8 cellular contexts compared by ENCODE assay signal in genomic region chr1:44842763-44843655, GRCh38. TPM values are rescaled to one million over a fixed set of nuclear protein-coding genes. Genes with fewer than 3 reads are reported as not detected.
DNase-seq lines count a peak whose midpoint lies in the region; ATAC-seq, FAIRE-seq and TF ChIP-seq lines count a peak whose summit lies in the region.

Gene PTCH2, minus strand, starts transcription at chr1:44843253. Its CDS starts 321 bp downstream, at chr1:44842932.

- H3K4me2 ChIP-seq in skeletal muscle satellite cell (ENCODE audit: low read length), result peak within 1 kb of the TSS; percentile 94

- ATAC-seq in HG02678 (IDR thresholded peaks at IDR 0.05; ENCODE audit: unreplicated experiment), result peak; percentile 60
- ATAC-seq in GM19395 (IDR thresholded peaks at IDR 0.05; ENCODE audit: unreplicated experiment), result no peak

- H3K27me3 ChIP-seq in Peyer's patch (peaks cover 0 to 4% of the 10 kb centered on the region in 2 donors), iPS-20b (ENCODE audit: insufficient read depth, low read length) (peaks cover 24% of the 10 kb centered on the region), skeletal muscle satellite cell (ENCODE audit: control insufficient read depth, insufficient read depth, low read length) (no peaks in the 10 kb centered on the region)

- DNase-seq in COLO668 (lab: John Stamatoyannopoulos, UW; ENCODE audit: unreplicated experiment), result peak; percentile 76
- DNase-seq in Peyer's patch, result peak; percentile 29 to 69 (median 62)
- peak in 42 of 61 donors; percentile 17 to 82 (median 56) for DNase-seq in caudate nucleus (lab: John Stamatoyannopoulos, UW)
- DNase-seq in RCC 7860 (ENCODE audit: low spot score), result no peak

- H3K4me3 ChIP-seq in Peyer's patch (peak within 1 kb of the TSS; percentile 27 to 63 (median 51)), iPS-20b (ENCODE audit: low read length) (peak within 1 kb of the TSS; percentile 73; the same call in 1 of the 2 replicates), skeletal muscle satellite cell (ENCODE audit: low read length) (peak within 1 kb of the TSS; percentile 76)

- H3K4me1 ChIP-seq in Peyer's patch (peaks cover 0 to 11% (median 9%) of the 10 kb centered on the region in 4 donors), iPS-20b (ENCODE audit: insufficient read depth, low read length) (no peaks in the 10 kb centered on the region), skeletal muscle satellite cell (ENCODE audit: control insufficient read depth, insufficient read depth, low read length) (peaks cover 4% of the 10 kb centered on the region)

- H3K36me3 ChIP-seq in Peyer's patch (no peaks in the 10 kb centered on the region), iPS-20b (ENCODE audit: insufficient read depth, low read depth, low read length) (no peaks in the 10 kb centered on the region), skeletal muscle satellite cell (ENCODE audit: insufficient read depth, low read length) (no peaks in the 10 kb centered on the region)

- TF ChIP-seq POLR2A in Peyer's patch (IDR thresholded peaks at IDR 0.05), result no peak

- H3K27ac ChIP-seq in Peyer's patch, result peak within 1 kb of the TSS in 3 of 4 donors; percentile 4 to 38 (median 21)
- peak within 1 kb of the TSS; percentile 76 for H3K27ac ChIP-seq in caudate nucleus (ENCODE audit: low read depth, low read length)
- H3K27ac ChIP-seq in iPS-20b (ENCODE audit: low read length), result no peak within 1 kb of the TSS

- H3K9me3 ChIP-seq in Peyer's patch (no peaks in the 10 kb centered on the region), iPS-20b (ENCODE audit: insufficient read depth, low read depth, low read length) (no peaks in the 10 kb centered on the region), skeletal muscle satellite cell (replicated peaks; ENCODE audit: low read length) (no peaks in the 10 kb centered on the region)

- TF ChIP-seq CTCF in Peyer's patch (IDR thresholded peaks at IDR 0.05), result no peak

- FAIRE-seq in RCC 7860 (lab: Jason Lieb, UNC), result no peak

- peak within 1 kb of the TSS; percentile 41; the same call in 1 of the 2 replicates for H3K9ac ChIP-seq in iPS-20b (ENCODE audit: low read depth, low read length)
- peak within 1 kb of the TSS; percentile 71 for H3K9ac ChIP-seq in skeletal muscle satellite cell (ENCODE audit: low read depth, low read length)

RNA-seq across cellular contexts. Expression of gene PTCH2, which starts in this region (rescaled TPM):
- total RNA-seq in Peyer's patch, result 1 to 10 TPM in 2 of 4 donors, under 1 TPM in 2; 0.27 to 2.5 (median 0.79) TPM
- total RNA-seq in skeletal muscle satellite cell (2012; rRNA removed), result under 0.01 and 0.25 TPM in 2 replicates
